16 cellular contexts compared by ENCODE assay signal in the genomic region with DNA sequence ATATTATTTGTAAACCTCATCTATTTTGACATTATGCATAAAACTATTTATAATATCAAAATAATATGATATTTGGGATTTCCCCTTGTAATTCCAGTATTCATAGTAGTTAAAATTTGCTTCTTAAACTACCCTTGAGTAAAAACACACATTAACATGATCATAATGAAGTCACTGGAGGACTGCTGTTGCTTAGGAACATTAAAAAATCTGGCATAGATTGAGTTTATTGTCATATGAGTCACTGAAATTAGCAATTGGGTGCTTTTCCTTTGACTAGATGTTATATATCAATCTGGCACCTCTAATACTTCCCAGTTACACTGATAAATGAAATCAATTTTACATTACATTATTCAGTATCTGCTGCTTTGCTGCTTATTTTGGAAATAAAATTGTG.
"Had no signal": no experiment of that assay in that cellular context is flagged by ENCODE, and none has a peak within 500 bp of the region (broad histone marks: within the 10 kb centered on the region; RNA-seq: fewer than 3 reads in every experiment).

No MANE protein-coding gene starts in this region.

- DNase-seq: activated CD4-positive, alpha-beta T cell treated with anti-CD3 and anti-CD28 coated beads for 36 hours; activated naive CD4-positive, alpha-beta T cell treated with anti-CD3 and anti-CD28 coated beads for 36 hours; adrenal gland; central memory CD4-positive, alpha-beta T cell; cortex of kidney; effector memory CD4-positive, alpha-beta T cell; head of caudate nucleus; left lung; mesendoderm; nephron progenitor cell; psoas muscle; stomach; T-cell; T1000; thyroid gland had no signal

- H3K4me3 ChIP-seq: adrenal gland, left lung, psoas muscle, stomach, thyroid gland had no signal

- H3K4me1 ChIP-seq: adrenal gland, left lung, thyroid gland had no signal

- H3K9me3 ChIP-seq: adrenal gland, left lung, psoas muscle, stomach, thyroid gland had no signal

- H3K36me3 ChIP-seq: adrenal gland, left lung, thyroid gland had no signal

- ATAC-seq: activated CD4-positive, alpha-beta T cell treated with anti-CD3 and anti-CD28 coated beads for 36 hours; left lung; psoas muscle; T-cell had no signal

- H3K27ac ChIP-seq: adrenal gland, epithelial cell of prostate, left lung, psoas muscle, stomach, thyroid gland had no signal

- H3K27me3 ChIP-seq: adrenal gland, stomach, thyroid gland had no signal
